In the genomic region with DNA sequence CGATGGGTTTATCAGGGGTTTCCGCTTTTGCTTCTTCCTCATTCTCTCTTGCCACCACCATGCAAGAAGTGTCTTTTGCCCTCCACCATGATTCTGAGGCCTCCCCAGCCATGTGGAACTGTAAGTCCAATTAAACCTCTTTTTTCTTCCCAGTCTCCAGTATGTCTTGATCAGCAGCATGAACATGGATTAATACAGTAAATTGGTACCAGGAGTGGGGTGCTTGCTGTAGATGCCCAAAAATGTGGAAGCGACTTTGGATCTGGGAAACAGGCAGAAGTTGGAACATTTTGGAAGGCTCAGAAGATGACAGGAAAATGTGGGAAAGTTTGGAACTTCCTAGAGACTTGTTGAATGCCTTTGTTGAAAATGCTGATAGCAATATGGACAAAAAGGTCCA, we compare ENCODE assay signal across 2 cellular contexts.
A peak's percentile ranks its signal among the peaks of the same experiment; 100 is the strongest.
DNase-seq lines count a peak whose midpoint lies in the region; ATAC-seq, FAIRE-seq and TF ChIP-seq lines count a peak whose summit lies in the region.
"Not testable (repeated sequence)": the region's sequence is repeated elsewhere in the genome, so short reads cannot be mapped to it uniquely, and the experiment has no call there.

No MANE protein-coding gene starts in this region.

- intact Hi-C loops in K562 (cut with micrococcal nuclease): not testable (repeated sequence)

- not testable (repeated sequence) for H3K27me3 ChIP-seq in K562 (ENCODE audit: control insufficient read depth in 2 of 2, insufficient read depth in 2 of 2, low read length in 2 of 2)

- not testable (repeated sequence) for TF ChIP-seq CTCF in HEK293 (tag by site-specific recombination; IDR thresholded peaks at IDR 0.05); K562 (IDR thresholded peaks at IDR 0.05 in 2 of 3, conservative IDR thresholded peaks at IDR 0.05 in 1 of 3; ENCODE audit: insufficient read depth in 2 of 3, low read depth in 1 of 3, low read length in 3 of 3)

- not testable (repeated sequence) for TF ChIP-seq POLR2A in K562 (conservative IDR thresholded peaks at IDR 0.05)

- POLR2A ChIA-PET in HEK293 (lab: Yijun Ruan, JAX); K562 (lab: Yijun Ruan, JAX): not testable (repeated sequence)

- H4K20me1 ChIP-seq in K562 (replicated peaks; ENCODE audit: control insufficient read depth, insufficient read depth, low read length): not testable (repeated sequence)

- not testable (repeated sequence) for H3K27ac ChIP-seq in HEK293 (ENCODE audit: extremely low read depth, low read depth, low read length); K562 (ENCODE audit: extremely low read depth, low read depth, low read length)

- TF ChIP-seq EP300 in K562 (IDR thresholded peaks at IDR 0.05; ENCODE audit: low read length): not testable (repeated sequence)

- not testable (repeated sequence) for TF ChIP-seq RAD21 in K562 (CRISPR knock-in tag; conservative IDR thresholded peaks at IDR 0.05 in 1 of 2, IDR thresholded peaks at IDR 0.05 in 1 of 2)

- H3K9me3 ChIP-seq in HEK293 (ENCODE audit: control insufficient read depth, insufficient read depth, low read depth, low read length); K562 (replicated peaks; ENCODE audit: control insufficient read depth, insufficient read depth, low read depth, low read length): not testable (repeated sequence)

- H3K4me2 ChIP-seq in K562 (ENCODE audit: insufficient read depth, low read length): not testable (repeated sequence)

- 0% methylated on average over 3 of the region's 3 CpGs for WGBS in K562 (ENCODE audit: insufficient coverage, low coverage, missing lambda C conversion rate)

- H3K9me1 ChIP-seq in K562 (ENCODE audit: control insufficient read depth, insufficient read depth, low read length): not testable (repeated sequence)

- not testable (repeated sequence) for ATAC-seq in K562

- not testable (repeated sequence) for H3K79me2 ChIP-seq in K562 (ENCODE audit: control insufficient read depth, insufficient read depth, low read length)

- in situ Hi-C loops in K562 (cut with MboI): not testable (repeated sequence)

- CTCF ChIA-PET in HEK293 (lab: Yijun Ruan, JAX): interaction anchor here (0.6 kb wide), 3 partner anchors 129 to 1731 kb away, joined by 3 to 4 read pairs (median 4); no protein-coding TSS in a partner anchor
- CTCF ChIA-PET in K562 (lab: Yijun Ruan, JAX; ENCODE audit: low intra/inter-chr PET ratio): not testable (repeated sequence)

- H3K36me3 ChIP-seq in HEK293 (ENCODE audit: control insufficient read depth in 2 of 2, insufficient read depth in 1 of 2, low read length in 2 of 2); K562 (ENCODE audit: control insufficient read depth, insufficient read depth, low read length): not testable (repeated sequence)

- not testable (repeated sequence) for H3K4me3 ChIP-seq in HEK293 (ENCODE audit: low read depth, low read length); K562

- H3K9ac ChIP-seq in K562 (ENCODE audit: insufficient read depth in 1 of 2, low read depth in 2 of 2, low read length in 2 of 2): not testable (repeated sequence)

- FAIRE-seq in K562 (lab: Jason Lieb, UNC): not testable (repeated sequence)

- BruUV-seq in K562 (replicated peaks; lab: Mats Ljungman, UMichigan): not testable (repeated sequence)

- DNase-seq in K562 (ENCODE audit: extremely low read depth in 1 of 4, low spot score in 3 of 4): not testable (repeated sequence)

- not testable (repeated sequence) for H3K4me1 ChIP-seq in HEK293 (ENCODE audit: control insufficient read depth, insufficient read depth, low read length); K562 (replicated peaks in 1 of 2; ENCODE audit: control insufficient read depth in 2 of 2, insufficient read depth in 2 of 2, low read length in 2 of 2)

- H2AFZ ChIP-seq in K562 (ENCODE audit: low read depth, low read length): not testable (repeated sequence)

TF ChIP-seq in HEK293, 187 proteins besides CTCF, POLR2A, EP300 and RAD21:
- TF ChIP-seq ZNF707 (tag by site-specific recombination; IDR thresholded peaks at IDR 0.05): peak; percentile 67; the same call in 1 of the 2 replicates
TF ChIP-seq in HEK293: peak in this region for 1; not testable (repeated sequence) for 186.

TF ChIP-seq in K562, 482 proteins besides CTCF, POLR2A, EP300 and RAD21:
- peak; percentile 94 for TF ChIP-seq ZNF707 (CRISPR knock-in tag; conservative IDR thresholded peaks at IDR 0.05)
TF ChIP-seq in K562: peak in this region for 1; not testable (repeated sequence) for 481.
